ENCODE assay signal across 1 cellular context in the genomic region with DNA sequence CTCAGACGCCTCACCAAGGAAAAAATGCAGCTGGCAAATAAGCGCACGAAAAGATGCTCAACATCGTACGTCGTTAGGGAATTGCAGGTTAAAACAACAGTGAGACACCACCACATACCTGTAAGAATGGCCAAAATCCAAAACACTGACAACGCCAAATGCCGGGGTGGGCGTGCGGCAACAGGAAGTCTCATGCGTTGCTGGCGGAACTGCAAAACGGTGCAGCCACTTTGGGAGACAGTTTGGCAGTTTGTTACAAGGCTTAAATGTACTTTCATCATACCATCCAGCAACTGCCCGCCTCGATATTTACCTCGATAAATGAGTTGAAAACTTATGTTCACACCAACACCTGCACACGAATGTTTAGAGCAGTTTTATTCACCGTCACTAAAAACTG.
TF ChIP-seq lines count a peak whose summit lies in the region.

No MANE protein-coding gene starts in this region.

TF ChIP-seq in IMR-90, 13 proteins besides CTCF, POLR2A, EP300 and RAD21:
- no peak for TF ChIP-seq CEBPB (IDR thresholded peaks at IDR 0.05; ENCODE audit: low read depth, low read length)
- TF ChIP-seq MXI1 (IDR thresholded peaks at IDR 0.05; ENCODE audit: borderline replicate concordance, low read depth, low read length), result no peak
- no peak for TF ChIP-seq MAFK (IDR thresholded peaks at IDR 0.05; ENCODE audit: low read depth, low read length)
- TF ChIP-seq RCOR1 (IDR thresholded peaks at IDR 0.05; ENCODE audit: insufficient replicate concordance, low read length), result no peak
